In genomic region chr3:45362768-45363167, GRCh38 we compare ENCODE assay signal across 22 cellular contexts. TPM values are rescaled to one million over a fixed set of nuclear protein-coding genes. Genes with fewer than 3 reads are reported as not detected.
DNase-seq lines count a peak whose midpoint lies in the region; FAIRE-seq and TF ChIP-seq lines count a peak whose summit lies in the region.
"Had no signal": no experiment of that assay in that cellular context is flagged by ENCODE, and none has a peak within 500 bp of the region (broad histone marks: within the 10 kb centered on the region; RNA-seq: fewer than 3 reads in every experiment).

No MANE protein-coding gene starts in this region.

- H3K4me1 Mint-ChIP-seq in HFFc6 (ENCODE audit: low read depth), result peaks cover 40% of the 10 kb centered on the region
- H3K4me1 Mint-ChIP-seq: nephron had no signal

- H3K27ac ChIP-seq in neutrophil, result peak overlapping the region; percentile 37
- no peak overlapping the region for H3K27ac ChIP-seq in small intestine (ENCODE audit: low read depth in 1 of 2, low read length in 1 of 2)
- H3K27ac ChIP-seq: cardiac muscle cell, heart right ventricle, prostate gland, thoracic aorta had no signal

- no peak overlapping the region for H3K27ac Mint-ChIP-seq in HFFc6
- H3K27ac Mint-ChIP-seq: activated naive CD8-positive, alpha-beta T cell treated with anti-CD3 and anti-CD28 coated beads, Interleukin-2, amount 10 ng/mL, durations not matched to agents 7 days and 5 days; activated T-helper 1 cell treated with anti-CD3 and anti-CD28 coated beads, Interleukin-12 subunit alpha, Interleukin-12 subunit beta, Interleukin-2, Interleukin-4 antibody, amounts not matched to agents 30 ng/mL and 10 ng/mL and 1 ng/mL, durations not matched to agents 14 hours and 24 hours and 36 hours; nephron; T-helper 2 cell treated with Interferon-gamma antibody and Interleukin-4, amounts not matched to agents 5 μg/mL and 100 μg/mL, for 36 hours had no signal

- WGBS in small intestine, 3 donors, result 33 to 57% (median 43%) methylated on average over 4 of the region's 4 CpGs

- peaks cover 6% of the 10 kb centered on the region for H3K27me3 Mint-ChIP-seq in HFFc6 (ENCODE audit: insufficient read depth)

- TF ChIP-seq CTCF in HFFc6 (IDR thresholded peaks at IDR 0.05) (no peak), epithelial cell of esophagus (IDR thresholded peaks at IDR 0.05; ENCODE audit: insufficient read depth, low read depth, low read length, missing control alignments) (no peak), neutrophil (IDR thresholded peaks at IDR 0.05) (no peak)

- no peaks in the 10 kb centered on the region for H3K27me3 ChIP-seq in neutrophil
- H3K27me3 ChIP-seq in small intestine (ENCODE audit: control insufficient read depth in 2 of 2, insufficient read depth in 2 of 2, low read length in 2 of 2), result no peaks in the 10 kb centered on the region
- H3K27me3 ChIP-seq: cardiac muscle cell had no signal

- H3K36me3 ChIP-seq in neutrophil (no peaks in the 10 kb centered on the region), small intestine (ENCODE audit: control insufficient read depth in 2 of 2, insufficient read depth in 2 of 2, low read length in 2 of 2) (no peaks in the 10 kb centered on the region)
- H3K36me3 ChIP-seq: cardiac muscle cell, heart right ventricle, prostate gland, thoracic aorta had no signal

- no peak for FAIRE-seq in small intestine (lab: Jason Lieb, UNC)
- FAIRE-seq: islet of Langerhans had no signal

- H3K9me3 ChIP-seq in neutrophil, result no peaks in the 10 kb centered on the region
- H3K9me3 ChIP-seq in small intestine (ENCODE audit: control insufficient read depth, low read depth), result no peaks in the 10 kb centered on the region
- H3K9me3 ChIP-seq: prostate gland, thoracic aorta had no signal

- H3K4me3 Mint-ChIP-seq in HFFc6, result no peak overlapping the region
- H3K4me3 Mint-ChIP-seq: activated naive CD8-positive, alpha-beta T cell treated with anti-CD3 and anti-CD28 coated beads, Interleukin-2, amount 10 ng/mL, durations not matched to agents 7 days and 5 days; activated T-helper 1 cell treated with anti-CD3 and anti-CD28 coated beads, Interleukin-12 subunit alpha, Interleukin-12 subunit beta, Interleukin-2, Interleukin-4 antibody, amounts not matched to agents 30 ng/mL and 10 ng/mL and 1 ng/mL, durations not matched to agents 14 hours and 24 hours and 36 hours; nephron; T-helper 2 cell treated with Interferon-gamma antibody and Interleukin-4, amounts not matched to agents 5 μg/mL and 100 μg/mL, for 36 hours had no signal

- H3K9me3 Mint-ChIP-seq in HFFc6, result no peaks in the 10 kb centered on the region; the same call in none of the 2 replicates
- H3K9me3 Mint-ChIP-seq: activated T-helper 1 cell treated with anti-CD3 and anti-CD28 coated beads, Interleukin-12 subunit alpha, Interleukin-12 subunit beta, Interleukin-2, Interleukin-4 antibody, amounts not matched to agents 30 ng/mL and 10 ng/mL and 1 ng/mL, durations not matched to agents 14 hours and 24 hours and 36 hours; T-helper 2 cell treated with Interferon-gamma antibody and Interleukin-4, amounts not matched to agents 5 μg/mL and 100 μg/mL, for 36 hours had no signal

- H3K36me3 Mint-ChIP-seq in HFFc6 (ENCODE audit: low read depth), result peaks cover 7% of the 10 kb centered on the region

- H3K4me3 ChIP-seq in epithelial cell of esophagus (ENCODE audit: low read length), result no peak overlapping the region
- no peak overlapping the region for H3K4me3 ChIP-seq in neutrophil (ENCODE audit: low read depth in 1 of 2, low read length in 1 of 2)
- H3K4me3 ChIP-seq in small intestine (ENCODE audit: low read depth in 1 of 2, low read length in 2 of 2), result no peak overlapping the region
- H3K4me3 ChIP-seq: cardiac muscle cell, heart right ventricle, prostate gland, thoracic aorta had no signal

- H3K4me1 ChIP-seq in neutrophil (ENCODE audit: control insufficient read depth in 1 of 2, insufficient read depth in 1 of 2, low read depth in 1 of 2, low read length in 1 of 2) (peaks cover 12 to 15% of the 10 kb centered on the region in 2 experiments), small intestine (ENCODE audit: control insufficient read depth in 2 of 2, insufficient read depth in 1 of 2, low read depth in 1 of 2, low read length in 1 of 2) (no peaks in the 10 kb centered on the region)
- H3K4me1 ChIP-seq: heart right ventricle, prostate gland had no signal

- DNase-seq in HFFc6, result peak; percentile 7
- DNase-seq in NOMO-1 (lab: John Stamatoyannopoulos, UW; ENCODE audit: unreplicated experiment in 2 of 2), result peak; percentile 35 to 73
- DNase-seq in epithelial cell of esophagus (ENCODE audit: low read depth), result peak; percentile 46
- DNase-seq in NCI-H226, result no peak
- no peak for DNase-seq in small intestine
- DNase-seq in activated CD8-positive, alpha-beta memory T cell treated with anti-CD3 and anti-CD28 coated beads, Interleukin-2, amount 50 U/mL, for 4 hours, result no peak
- DNase-seq in NCI-H1417 (lab: John Stamatoyannopoulos, UW), result no peak
- DNase-seq: activated naive CD8-positive, alpha-beta T cell treated with anti-CD3 and anti-CD28 coated beads, Interleukin-2, amount 10 ng/mL, durations not matched to agents 7 days and 5 days; COR-L47; heart right ventricle; MM.1S; NCI-H2029; NCI-H524; stimulated activated CD4-positive, alpha-beta T cell treated with anti-CD3 and anti-CD28 coated beads, Interleukin-12 subunit alpha, Interleukin-12 subunit beta, amount 100 ng/mL, for 4 hours had no signal

RNA-seq across cellular contexts. Expression of gene LARS2, which starts 25.6 kb away (rescaled TPM):
- total RNA-seq in HFFc6 (2021; fragmentation: NEBNext Ultra II Directional; extraction: Animal tissue kit (Norgen Biotek cat#: 25700)), result 10 to 100 TPM; 17.2 to 22.9 (median 19.6) TPM
- polyA plus RNA-seq in small intestine, result 10 to 100 TPM in 1 of 3 donors, 1 to 10 TPM in 2; 1.8 to 12.0 (median 1.9) TPM

Comparison
In these comparisons a context has a peak if more than half of its experiments do, and no peak if none do; other contexts are left out.
1. DNase-seq: peak in HFFc6 (single experiment), NOMO-1 (2 of 2) and epithelial cell of esophagus (single experiment); none in NCI-H226 (single experiment), small intestine (single experiment), activated CD8-positive, alpha-beta memory T cell treated with anti-CD3 and anti-CD28 coated beads, Interleukin-2, amount 50 U/mL, for 4 hours (single experiment) and NCI-H1417 (0 of 3).